Comparison of ENCODE assay signal across 12 cellular contexts in genomic region chr2:231161252-231162035, GRCh38. TPM values are rescaled to one million over a fixed set of nuclear protein-coding genes. Genes with fewer than 3 reads are reported as not detected.
A peak's percentile ranks its signal among the peaks of the same experiment; 100 is the strongest.
DNase-seq lines count a peak whose midpoint lies in the region; ATAC-seq and TF ChIP-seq lines count a peak whose summit lies in the region.
"Had no signal": no experiment of that assay in that cellular context is flagged by ENCODE, and none has a peak within 500 bp of the region (broad histone marks: within the 10 kb centered on the region; RNA-seq: fewer than 3 reads in every experiment).

No MANE protein-coding gene starts in this region.

- H3K4me2 ChIP-seq in fibroblast of lung (ENCODE audit: extremely low read depth, insufficient read depth, low read length) = peak overlapping the region; percentile 7

- CTCF ChIA-PET in activated CD4-positive, alpha-beta T cell treated with anti-CD3 and anti-CD28 coated beads for 36 hours (lab: Charles Lee) = no interaction called here

- peaks cover 41% of the 10 kb centered on the region for H3K36me3 Mint-ChIP-seq in activated CD4-positive, alpha-beta T cell treated with anti-CD3 and anti-CD28 coated beads for 36 hours (ENCODE audit: low read depth)

- peak overlapping the region; percentile 65 for H3K27ac Mint-ChIP-seq in activated CD4-positive, alpha-beta T cell treated with anti-CD3 and anti-CD28 coated beads for 36 hours

- H3K9me3 ChIP-seq in RWPE2 (ENCODE audit: severe bottlenecking) (no peaks in the 10 kb centered on the region), fibroblast of lung (ENCODE audit: control insufficient read depth, insufficient read depth, low read depth, low read length) (no peaks in the 10 kb centered on the region), subcutaneous abdominal adipose tissue (ENCODE audit: control insufficient read depth in 5 of 5, low read length in 5 of 5) (no peaks in the 10 kb centered on the region)

- peaks cover 15% of the 10 kb centered on the region for H3K4me1 Mint-ChIP-seq in activated CD4-positive, alpha-beta T cell treated with anti-CD3 and anti-CD28 coated beads for 36 hours

- H3K27me3 ChIP-seq in RWPE2 (ENCODE audit: insufficient read depth, poor library complexity, severe bottlenecking) (no peaks in the 10 kb centered on the region), fibroblast of lung (ENCODE audit: control insufficient read depth, insufficient read depth, low read length) (no peaks in the 10 kb centered on the region), subcutaneous abdominal adipose tissue (ENCODE audit: control insufficient read depth in 5 of 5, insufficient read depth in 4 of 5, low read length in 5 of 5) (no peaks in the 10 kb centered on the region)

- H3K27ac ChIP-seq in RWPE2 (ENCODE audit: poor library complexity, severe bottlenecking) (peak overlapping the region; percentile 46), fibroblast of lung (ENCODE audit: insufficient read depth, low read length) (peak overlapping the region; percentile 71), subcutaneous abdominal adipose tissue (ENCODE audit: low read depth, low read length) (peak overlapping the region; percentile 6)

- peak; percentile 95 for ATAC-seq in activated CD4-positive, alpha-beta T cell treated with anti-CD3 and anti-CD28 coated beads for 36 hours
- ATAC-seq in RWPE2 (ENCODE audit: low read depth) = no peak

- H3K4me1 ChIP-seq in RWPE2 (ENCODE audit: insufficient read depth, poor library complexity, severe bottlenecking) (peaks cover 7% of the 10 kb centered on the region), fibroblast of lung (ENCODE audit: control insufficient read depth, extremely low read depth, insufficient read depth, low read length) (peaks cover 28% of the 10 kb centered on the region), subcutaneous abdominal adipose tissue (ENCODE audit: control insufficient read depth in 5 of 5, insufficient read depth in 5 of 5, low read length in 5 of 5) (peaks cover 0 to 26% (median 12%) of the 10 kb centered on the region in 5 donors)

- no peak overlapping the region for H3K4me3 ChIP-seq in RWPE2 (ENCODE audit: severe bottlenecking)
- no peak overlapping the region for H3K4me3 ChIP-seq in fibroblast of lung (replicated peaks in 1 of 4; ENCODE audit: control extremely low read depth in 1 of 4, insufficient read depth in 1 of 4, low read depth in 3 of 4, low read length in 4 of 4)
- no peak overlapping the region for H3K4me3 ChIP-seq in subcutaneous abdominal adipose tissue (ENCODE audit: low read depth in 1 of 5, low read length in 5 of 5)

- no peak overlapping the region for H3K4me3 Mint-ChIP-seq in activated CD4-positive, alpha-beta T cell treated with anti-CD3 and anti-CD28 coated beads for 36 hours

- intact Hi-C loops in activated CD4-positive, alpha-beta T cell treated with anti-CD3 and anti-CD28 coated beads for 36 hours (cut with DNase I, micrococcal nuclease) = no loop called here

- DNase-seq in activated CD4-positive, alpha-beta T cell treated with anti-CD3 and anti-CD28 coated beads for 36 hours = no peak
- DNase-seq in activated CD4-positive, alpha-beta T cell treated with anti-CD3 and anti-CD28 coated beads, Interleukin-2, amount 50 U/mL, for 1 hour = no peak
- DNase-seq in RWPE2 (ENCODE audit: low spot score) (no peak), fibroblast of lung (ENCODE audit: low read depth in 2 of 2) (no peak), inferior parietal cortex (ENCODE audit: extremely low spot score) (no peak), kidney glomerular epithelial cell (lab: John Stamatoyannopoulos, UW) (no peak)
- DNase-seq in stimulated activated CD4-positive, alpha-beta T cell treated with anti-CD3 and anti-CD28 coated beads, Interleukin-12 subunit alpha, Interleukin-12 subunit beta, amount 100 ng/mL, for 4 hours = no peak
- DNase-seq: activated CD8-positive, alpha-beta memory T cell treated with anti-CD3 and anti-CD28 coated beads, Interleukin-2, amount 50 U/mL, for 4 hours; KG1; OCI-M1 had no signal

- POLR2A ChIA-PET in activated CD4-positive, alpha-beta T cell treated with anti-CD3 and anti-CD28 coated beads for 36 hours (lab: Charles Lee) = no interaction called here

- no peak overlapping the region for H3K9ac ChIP-seq in fibroblast of lung (ENCODE audit: insufficient read depth, low read length)
- no peak overlapping the region for H3K9ac ChIP-seq in subcutaneous abdominal adipose tissue (ENCODE audit: low read length in 5 of 5)

- H3K36me3 ChIP-seq in RWPE2 (ENCODE audit: low read depth) (peaks cover 56% of the 10 kb centered on the region), fibroblast of lung (ENCODE audit: control insufficient read depth, insufficient read depth, low read length) (no peaks in the 10 kb centered on the region), subcutaneous abdominal adipose tissue (ENCODE audit: control insufficient read depth in 5 of 5, insufficient read depth in 5 of 5, low read length in 5 of 5) (peaks cover 14 to 38% (median 31%) of the 10 kb centered on the region in 5 donors)

- no peak for TF ChIP-seq CTCF in RWPE2 (IDR thresholded peaks at IDR 0.05; ENCODE audit: poor library complexity, severe bottlenecking)
- no peak for TF ChIP-seq CTCF in fibroblast of lung (conservative IDR thresholded peaks at IDR 0.05 in 1 of 2, IDR thresholded peaks at IDR 0.05 in 1 of 2; ENCODE audit: low read depth in 1 of 2, low read length in 2 of 2)

- no peaks in the 10 kb centered on the region for H4K20me1 ChIP-seq in fibroblast of lung (ENCODE audit: control insufficient read depth, extremely low read depth, insufficient read depth, low read length)

- H2AFZ ChIP-seq in fibroblast of lung (ENCODE audit: low read length) = no peak overlapping the region

- no peaks in the 10 kb centered on the region for H3K9me3 Mint-ChIP-seq in activated CD4-positive, alpha-beta T cell treated with anti-CD3 and anti-CD28 coated beads for 36 hours (ENCODE audit: low read depth)

- H3K79me2 ChIP-seq in fibroblast of lung (ENCODE audit: control insufficient read depth, insufficient read depth, low read length) = no peaks in the 10 kb centered on the region

- H3K27me3 Mint-ChIP-seq in activated CD4-positive, alpha-beta T cell treated with anti-CD3 and anti-CD28 coated beads for 36 hours = no peaks in the 10 kb centered on the region

RNA-seq across cellular contexts. Expression of gene HTR2B, which starts 36.6 kb away (rescaled TPM):
- total RNA-seq in activated CD4-positive, alpha-beta T cell treated with anti-CD3 and anti-CD28 coated beads for 36 hours = under 1 TPM; 0.11 TPM
- 31.1 and 92.5 TPM in 2 replicates for total RNA-seq in fibroblast of lung
- 12.6 and 26.0 TPM in 2 replicates for polyA plus RNA-seq in fibroblast of lung
- polyA plus RNA-seq in fibroblast of lung (2012) = 6.9 and 15.9 TPM in 2 replicates
- polyA minus RNA-seq in fibroblast of lung (ENCODE audit: low replicate concordance) = 5.2 and 5.6 TPM in 2 replicates
- total RNA-seq: epithelial cell of proximal tubule had no signal

RNA-seq across cellular contexts. Expression of gene ARMC9, which starts 37.0 kb away (rescaled TPM):
- 1 to 10 TPM; 2.3 to 2.5 TPM for total RNA-seq in activated CD4-positive, alpha-beta T cell treated with anti-CD3 and anti-CD28 coated beads for 36 hours
- total RNA-seq in fibroblast of lung = 60.4 and 153 TPM in 2 replicates
- 68.4 and 114 TPM in 2 replicates for polyA plus RNA-seq in fibroblast of lung
- polyA plus RNA-seq in fibroblast of lung (2012) = 43.9 and 84.4 TPM in 2 replicates
- 120 and 131 TPM in 2 replicates for polyA minus RNA-seq in fibroblast of lung (ENCODE audit: low replicate concordance)

Comparison
In these comparisons a context has a peak if more than half of its experiments do, and no peak if none do; other contexts are left out.
1. H3K27ac ChIP-seq: peak in every context shown above with its lines; median percentile 71 in fibroblast of lung; 46 in RWPE2; 6 in subcutaneous abdominal adipose tissue.
2. RNA of gene HTR2B, which starts 36.6 kb away (total RNA-seq): 31.1 to 92.5 TPM in fibroblast of lung; 0.11 TPM in activated CD4-positive, alpha-beta T cell treated with anti-CD3 and anti-CD28 coated beads for 36 hours; every median in the first group is over 10 times any median in the second.
3. RNA of gene ARMC9, which starts 37.0 kb away (total RNA-seq): 60.4 to 153 TPM in fibroblast of lung; 2.3 to 2.5 TPM in activated CD4-positive, alpha-beta T cell treated with anti-CD3 and anti-CD28 coated beads for 36 hours; every median in the first group is over 10 times any median in the second.